In the genomic region with DNA sequence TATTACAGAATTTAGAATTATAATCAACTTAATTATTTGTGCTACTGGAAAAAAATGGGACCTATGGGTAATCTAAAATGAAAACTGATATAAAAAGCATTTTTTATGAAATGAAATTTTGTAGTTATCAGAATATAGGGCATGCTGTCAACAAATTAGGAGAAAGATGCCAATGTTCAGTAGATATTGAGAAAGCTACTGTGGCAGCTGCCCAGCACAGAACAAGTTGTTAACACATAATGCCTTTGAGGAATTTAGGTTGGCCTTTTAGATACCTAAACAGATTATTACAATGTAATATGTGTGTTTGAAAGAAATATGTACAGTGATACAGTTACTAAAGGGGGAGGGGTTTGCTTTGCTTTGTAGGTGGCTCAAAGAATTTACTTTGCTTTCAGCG, we compare ENCODE assay signal across 29 cellular contexts.
"Had no signal": no experiment of that assay in that cellular context is flagged by ENCODE, and none has a peak within 500 bp of the region (broad histone marks: within the 10 kb centered on the region; RNA-seq: fewer than 3 reads in every experiment).

No MANE protein-coding gene starts in this region.

- H3K27ac ChIP-seq: stomach, suprapubic skin, testis, thoracic aorta, thyroid gland, tibial artery, tibial nerve, transverse colon, upper lobe of left lung, upper lobe of right lung, uterus, vagina had no signal

- H3K27ac Mint-ChIP-seq: stimulated activated effector memory CD8-positive, alpha-beta T cell treated with anti-CD3 and anti-CD28 coated beads, Interleukin-12 subunit alpha, Interleukin-12 subunit beta, amount 100 ng/mL, for 72 hours; stimulated activated memory B cell treated with anti-CD40 and anti-IgM and Interleukin-4, amounts not matched to agents 10 μg/mL and 1 μg/mL and 100 μg/mL, for 72 hours; stimulated activated naive B cell treated with anti-CD40 and anti-IgM and Interleukin-4, amounts not matched to agents 10 μg/mL and 1 μg/mL and 100 μg/mL, for 72 hours; stimulated activated naive CD8-positive, alpha-beta T cell treated with anti-CD3 and anti-CD28 coated beads, Interleukin-15, amount 100 ng/mL, for 72 hours; stimulated activated naive CD8-positive, alpha-beta T cell treated with anti-CD3 and anti-CD28 coated beads, Interleukin-15, Interleukin-2, amounts not matched to agents 100 ng/mL and 50 ng/mL, for 24 hours; type B pancreatic cell had no signal

- ATAC-seq: stimulated activated effector memory CD8-positive, alpha-beta T cell treated with anti-CD3 and anti-CD28 coated beads, Interleukin-12 subunit alpha, Interleukin-12 subunit beta, amount 100 ng/mL, for 72 hours; stimulated activated memory B cell treated with anti-CD40 and anti-IgM and Interleukin-4, amounts not matched to agents 10 μg/mL and 1 μg/mL and 100 μg/mL, for 72 hours; stimulated activated naive B cell treated with anti-CD40 and anti-IgM and Interleukin-4, amounts not matched to agents 10 μg/mL and 1 μg/mL and 100 μg/mL, for 72 hours; stimulated activated naive CD8-positive, alpha-beta T cell treated with anti-CD3 and anti-CD28 coated beads, Interleukin-15, amount 100 ng/mL, for 72 hours; stimulated activated naive CD8-positive, alpha-beta T cell treated with anti-CD3 and anti-CD28 coated beads, Interleukin-15, Interleukin-2, amounts not matched to agents 100 U/mL and 50 U/mL, for 24 hours; upper lobe of right lung had no signal

- H3K4me1 Mint-ChIP-seq: stimulated activated naive CD8-positive, alpha-beta T cell treated with anti-CD3 and anti-CD28 coated beads, Interleukin-15, amount 100 ng/mL, for 72 hours had no signal

- H3K27me3 Mint-ChIP-seq: stimulated activated memory B cell treated with anti-CD40 and anti-IgM and Interleukin-4, amounts not matched to agents 10 μg/mL and 1 μg/mL and 100 μg/mL, for 72 hours; stimulated activated naive CD8-positive, alpha-beta T cell treated with anti-CD3 and anti-CD28 coated beads, Interleukin-15, amount 100 ng/mL, for 72 hours; stimulated activated naive CD8-positive, alpha-beta T cell treated with anti-CD3 and anti-CD28 coated beads, Interleukin-15, Interleukin-2, amounts not matched to agents 100 ng/mL and 50 ng/mL, for 24 hours; type B pancreatic cell had no signal

- H3K36me3 ChIP-seq: stomach, suprapubic skin, thoracic aorta, thyroid gland, tibial artery, transverse colon, upper lobe of left lung, upper lobe of right lung, uterus, vagina had no signal

- H3K27me3 ChIP-seq: stomach, suprapubic skin, testis, thyroid gland, tibial artery, tibial nerve, transverse colon, upper lobe of left lung, upper lobe of right lung, uterus, vagina had no signal

- H3K36me3 Mint-ChIP-seq: stimulated activated effector memory CD8-positive, alpha-beta T cell treated with anti-CD3 and anti-CD28 coated beads, Interleukin-12 subunit alpha, Interleukin-12 subunit beta, amount 100 ng/mL, for 72 hours; stimulated activated memory B cell treated with anti-CD40 and anti-IgM and Interleukin-4, amounts not matched to agents 10 μg/mL and 1 μg/mL and 100 μg/mL, for 72 hours; stimulated activated naive B cell treated with anti-CD40 and anti-IgM and Interleukin-4, amounts not matched to agents 10 μg/mL and 1 μg/mL and 100 μg/mL, for 72 hours; type B pancreatic cell had no signal

- H3K4me3 ChIP-seq: stomach, suprapubic skin, testis, thoracic aorta, thyroid gland, tibial artery, tibial nerve, transverse colon, upper lobe of left lung, upper lobe of right lung, uterus, vagina had no signal

- H3K4me3 Mint-ChIP-seq: stimulated activated effector memory CD8-positive, alpha-beta T cell treated with anti-CD3 and anti-CD28 coated beads, Interleukin-12 subunit alpha, Interleukin-12 subunit beta, amount 100 ng/mL, for 72 hours; stimulated activated memory B cell treated with anti-CD40 and anti-IgM and Interleukin-4, amounts not matched to agents 10 μg/mL and 1 μg/mL and 100 μg/mL, for 72 hours; stimulated activated naive B cell treated with anti-CD40 and anti-IgM and Interleukin-4, amounts not matched to agents 10 μg/mL and 1 μg/mL and 100 μg/mL, for 72 hours; stimulated activated naive CD8-positive, alpha-beta T cell treated with anti-CD3 and anti-CD28 coated beads, Interleukin-15, amount 100 ng/mL, for 72 hours; stimulated activated naive CD8-positive, alpha-beta T cell treated with anti-CD3 and anti-CD28 coated beads, Interleukin-15, Interleukin-2, amounts not matched to agents 100 ng/mL and 50 ng/mL, for 24 hours; type B pancreatic cell had no signal

- H3K4me1 ChIP-seq: suprapubic skin, testis, tibial artery, transverse colon, upper lobe of left lung, upper lobe of right lung, uterus, vagina had no signal

- H3K9me3 ChIP-seq: stomach, suprapubic skin, testis, thoracic aorta, thyroid gland, tibial artery, tibial nerve, transverse colon, upper lobe of left lung, upper lobe of right lung, uterus, vagina had no signal

- FAIRE-seq: urothelium cell line had no signal

- H3K9me3 Mint-ChIP-seq: stimulated activated effector memory CD8-positive, alpha-beta T cell treated with anti-CD3 and anti-CD28 coated beads, Interleukin-12 subunit alpha, Interleukin-12 subunit beta, amount 100 ng/mL, for 72 hours; stimulated activated memory B cell treated with anti-CD40 and anti-IgM and Interleukin-4, amounts not matched to agents 10 μg/mL and 1 μg/mL and 100 μg/mL, for 72 hours; stimulated activated naive B cell treated with anti-CD40 and anti-IgM and Interleukin-4, amounts not matched to agents 10 μg/mL and 1 μg/mL and 100 μg/mL, for 72 hours; stimulated activated naive CD8-positive, alpha-beta T cell treated with anti-CD3 and anti-CD28 coated beads, Interleukin-15, amount 100 ng/mL, for 72 hours; stimulated activated naive CD8-positive, alpha-beta T cell treated with anti-CD3 and anti-CD28 coated beads, Interleukin-15, Interleukin-2, amounts not matched to agents 100 ng/mL and 50 ng/mL, for 24 hours; type B pancreatic cell had no signal

- DNase-seq: stimulated activated CD4-positive, alpha-beta T cell treated with anti-CD3 and anti-CD28 coated beads, Interleukin-2, amount 100 ng/mL, for 48 hours; stimulated activated CD4-positive, alpha-beta T cell treated with anti-CD3 and anti-CD28 coated beads, Interleukin-4, amount 100 ng/mL, for 1 hour; stimulated activated CD4-positive, alpha-beta T cell treated with anti-CD3 and anti-CD28 coated beads, Interleukin-4, amount 100 ng/mL, for 24 hours; stimulated activated CD4-positive, alpha-beta T cell treated with anti-CD3 and anti-CD28 coated beads, Interleukin-4, amount 100 ng/mL, for 4 hours; stimulated activated CD8-positive, alpha-beta memory T cell treated with anti-CD3 and anti-CD28 coated beads, Interleukin-4, amount 100 ng/mL, for 48 hours; stimulated activated naive B cell treated with anti-CD40 and anti-IgM and Interleukin-4, amounts not matched to agents 10 μg/mL and 1 μg/mL and 100 μg/mL, for 72 hours; stimulated activated naive CD4-positive, alpha-beta T cell; stimulated activated naive CD4-positive, alpha-beta T cell treated with Interleukin-2 at 50 U/mL for 16 hours; stimulated activated naive CD8-positive, alpha-beta T cell treated with anti-CD3 and anti-CD28 coated beads, Interleukin-15, amount 100 ng/mL, for 72 hours; stimulated activated naive CD8-positive, alpha-beta T cell treated with anti-CD3 and anti-CD28 coated beads, Interleukin-15, Interleukin-2, amounts not matched to agents 100 U/mL and 50 U/mL, for 24 hours; stomach; substantia nigra; testis; thyroid gland; tibial artery; transverse colon; trophoblast cell; upper lobe of left lung; upper lobe of right lung; uterus had no signal
